Comparison of ENCODE assay signal across 12 cellular contexts in genomic region chrX:2628751-2629315, GRCh38.
DNase-seq lines count a peak whose midpoint lies in the region; ATAC-seq and TF ChIP-seq lines count a peak whose summit lies in the region.
"Had no signal": no experiment of that assay in that cellular context is flagged by ENCODE, and none has a peak within 500 bp of the region (broad histone marks: within the 10 kb centered on the region; RNA-seq: fewer than 3 reads in every experiment).

No MANE protein-coding gene starts in this region.

- no peak overlapping the region for H2BK15ac ChIP-seq in H9 (ENCODE audit: low read depth, low read length)

- H3K4me1 Mint-ChIP-seq in activated CD8-positive, alpha-beta T cell treated with anti-CD3 and anti-CD28 coated beads, Interleukin-2, amount 10 ng/mL, durations not matched to agents 7 days and 5 days (ENCODE audit: low read depth) = peaks cover 56% of the 10 kb centered on the region
- H3K4me1 Mint-ChIP-seq in mesothelial cell of epicardium = no peaks in the 10 kb centered on the region
- H3K4me1 Mint-ChIP-seq in H9 = 0 out of 4 replicates have a peak, but pooled peaks cover 0 to 2% of the 10 kb centered on the region in 2 experiments

- peak; percentile 48 for DNase-seq in HT1080 (ENCODE audit: low read depth)
- peak; percentile 52 for DNase-seq in activated CD8-positive, alpha-beta T cell treated with anti-CD3 and anti-CD28 coated beads, Interleukin-2, amount 10 ng/mL, durations not matched to agents 7 days and 5 days
- DNase-seq in mesothelial cell of epicardium (ENCODE audit: low spot score in 2 of 2, unreplicated experiment in 2 of 2) = no peak
- DNase-seq in NK-92 (lab: John Stamatoyannopoulos, UW; ENCODE audit: unreplicated experiment) = no peak
- no peak for DNase-seq in NCI-H1436 (lab: John Stamatoyannopoulos, UW)
- DNase-seq in RWPE1 (ENCODE audit: low spot score) = no peak
- no peak for DNase-seq in H9
- DNase-seq: activated CD4-positive, alpha-beta T cell treated with anti-CD3 and anti-CD28 coated beads for 48 hours; Right ventricle myocardium superior had no signal

- H2BK12ac ChIP-seq in H9 (ENCODE audit: insufficient read length, low read depth, low read length) = no peak overlapping the region

- H4K8ac ChIP-seq in H9 (replicated peaks; ENCODE audit: insufficient read length, low read depth, low read length) = no peak overlapping the region

- no peaks in the 10 kb centered on the region for H3K27me3 Mint-ChIP-seq in activated CD8-positive, alpha-beta T cell treated with anti-CD3 and anti-CD28 coated beads, Interleukin-2, amount 10 ng/mL, durations not matched to agents 7 days and 5 days (ENCODE audit: low read depth)
- H3K27me3 Mint-ChIP-seq in mesothelial cell of epicardium (ENCODE audit: low read depth) = no peaks in the 10 kb centered on the region
- H3K27me3 Mint-ChIP-seq in H9 (ENCODE audit: low read depth) = no peaks in the 10 kb centered on the region

- POLR2A ChIA-PET in activated CD8-positive, alpha-beta T cell treated with anti-CD3 and anti-CD28 coated beads, Interleukin-2, amount 10 ng/mL, durations not matched to agents 7 days and 5 days (lab: Charles Lee) = no interaction called here
- POLR2A ChIA-PET in RWPE1 (lab: Yijun Ruan, JAX; ENCODE audit: low non-redundant PET) = no interaction called here

- no peaks in the 10 kb centered on the region for H3K23me2 ChIP-seq in H9 (ENCODE audit: insufficient read length, low read depth, low read length, poor library complexity, severe bottlenecking)

- no peaks in the 10 kb centered on the region for H3K79me2 ChIP-seq in H9 (ENCODE audit: insufficient read depth, low read length)

- H3K9me3 Mint-ChIP-seq in activated CD8-positive, alpha-beta T cell treated with anti-CD3 and anti-CD28 coated beads, Interleukin-2, amount 10 ng/mL, durations not matched to agents 7 days and 5 days (ENCODE audit: insufficient read depth) = peaks cover 41% of the 10 kb centered on the region
- H3K9me3 Mint-ChIP-seq in mesothelial cell of epicardium (peaks cover 40% of the 10 kb centered on the region), H9 (no peaks in the 10 kb centered on the region)

- peaks cover 85% of the 10 kb centered on the region for H3K36me3 Mint-ChIP-seq in activated CD8-positive, alpha-beta T cell treated with anti-CD3 and anti-CD28 coated beads, Interleukin-2, amount 10 ng/mL, durations not matched to agents 7 days and 5 days (ENCODE audit: low read depth)
- H3K36me3 Mint-ChIP-seq in mesothelial cell of epicardium = peaks cover 67% of the 10 kb centered on the region
- H3K36me3 Mint-ChIP-seq in H9 (ENCODE audit: insufficient read depth in 1 of 3, low read depth in 3 of 3) = peaks cover 54 to 88% (median 87%) of the 10 kb centered on the region in 3 experiments

- H2AK5ac ChIP-seq in H9 (ENCODE audit: insufficient read length, low read length) = no peak overlapping the region

- no peak overlapping the region for H3T11ph ChIP-seq in H9 (ENCODE audit: low read length)

- no peaks in the 10 kb centered on the region for H3K79me1 ChIP-seq in H9 (ENCODE audit: insufficient read depth, low read depth, low read length, poor library complexity, severe bottlenecking)

- H3K4me3 Mint-ChIP-seq in activated CD8-positive, alpha-beta T cell treated with anti-CD3 and anti-CD28 coated beads, Interleukin-2, amount 10 ng/mL, durations not matched to agents 7 days and 5 days = no peak overlapping the region
- no peak overlapping the region for H3K4me3 Mint-ChIP-seq in mesothelial cell of epicardium
- H3K4me3 Mint-ChIP-seq in H9 = no peak overlapping the region

- H3K9ac ChIP-seq in BLaER1 (no peak overlapping the region), H9 (ENCODE audit: extremely low read depth, insufficient read length, low read length) (no peak overlapping the region)

- ATAC-seq in activated CD8-positive, alpha-beta T cell treated with anti-CD3 and anti-CD28 coated beads, Interleukin-2, amount 10 ng/mL, durations not matched to agents 7 days and 5 days = peak; percentile 49

- H3K4ac ChIP-seq in H9 (ENCODE audit: low read depth, low read length) = no peak overlapping the region

- no peak overlapping the region for H3K56ac ChIP-seq in H9 (ENCODE audit: insufficient read length, low read depth, low read length)

- H3K4me1 ChIP-seq in BLaER1 (peaks cover 27% of the 10 kb centered on the region), H9 (ENCODE audit: insufficient read depth, low read length) (no peaks in the 10 kb centered on the region)
- H3K4me1 ChIP-seq: prostate gland, vagina had no signal

- no peak overlapping the region for H3K23ac ChIP-seq in H9 (ENCODE audit: insufficient read length, low read depth, low read length)

- no peaks in the 10 kb centered on the region for H3K27me3 ChIP-seq in BLaER1
- H3K27me3 ChIP-seq in H9 (ENCODE audit: insufficient read depth, low read length) = no peaks in the 10 kb centered on the region
- H3K27me3 ChIP-seq: vagina had no signal

- H4K91ac ChIP-seq in H9 (ENCODE audit: insufficient read length, low read depth, low read length) = no peak overlapping the region

- no peak overlapping the region for H3K18ac ChIP-seq in H9 (ENCODE audit: insufficient read length, low read depth, low read length)

- peak overlapping the region; percentile 38 for H3K4me3 ChIP-seq in BLaER1
- H3K4me3 ChIP-seq: prostate gland, vagina had no signal

- H3K36me3 ChIP-seq in BLaER1 = peaks cover 41% of the 10 kb centered on the region
- H3K36me3 ChIP-seq: prostate gland had no signal

- no peak overlapping the region for H2BK20ac ChIP-seq in H9 (ENCODE audit: low read depth, low read length, poor library complexity, severe bottlenecking)

- H3K4me2 ChIP-seq in BLaER1 (peak overlapping the region; percentile 28), H9 (ENCODE audit: insufficient read depth, insufficient read length, low read length) (no peak overlapping the region)

- no peak overlapping the region for H4K5ac ChIP-seq in H9 (ENCODE audit: insufficient read length, low read depth, low read length)

- WGBS in H9 (ENCODE audit: extremely low coverage, insufficient read length, low lambda C conversion rate) = no CpG with 5 or more reads among the region's 2 CpGs

- H3K27ac ChIP-seq in BLaER1 (peak overlapping the region; percentile 81), RWPE1 (no peak overlapping the region), H9 (ENCODE audit: insufficient read length, low read depth, low read length) (no peak overlapping the region)
- H3K27ac ChIP-seq: prostate gland, vagina had no signal

- no peak overlapping the region for H2BK5ac ChIP-seq in H9 (ENCODE audit: insufficient read length, low read length)

- H2BK120ac ChIP-seq in H9 (ENCODE audit: low read depth, low read length, poor library complexity, severe bottlenecking) = no peak overlapping the region

- peaks cover 35% of the 10 kb centered on the region for H3K9me3 ChIP-seq in BLaER1
- no peaks in the 10 kb centered on the region for H3K9me3 ChIP-seq in H9 (ENCODE audit: control insufficient read depth, low read depth, low read length)
- H3K9me3 ChIP-seq: prostate gland, vagina had no signal

- peak overlapping the region; percentile 96 for H3K27ac Mint-ChIP-seq in activated CD8-positive, alpha-beta T cell treated with anti-CD3 and anti-CD28 coated beads, Interleukin-2, amount 10 ng/mL, durations not matched to agents 7 days and 5 days
- H3K27ac Mint-ChIP-seq in mesothelial cell of epicardium = peak overlapping the region; percentile 26
- H3K27ac Mint-ChIP-seq in H9 = peak overlapping the region in 1 of 3 experiments; percentile 21; a peak in 1 of 7 replicates

- no peak overlapping the region for H2AFZ ChIP-seq in H9 (ENCODE audit: low read length)

- TF ChIP-seq CTCF in mesothelial cell of epicardium (IDR thresholded peaks at IDR 0.05; ENCODE audit: unreplicated experiment) (no peak), RWPE1 (conservative IDR thresholded peaks at IDR 0.05; ENCODE audit: low read depth) (no peak), H9 (conservative IDR thresholded peaks at IDR 0.05) (no peak)

- H4K20me1 ChIP-seq in BLaER1 (no peaks in the 10 kb centered on the region), H9 (ENCODE audit: control insufficient read depth, insufficient read depth, insufficient read length) (no peaks in the 10 kb centered on the region)

- no peak overlapping the region for H3K14ac ChIP-seq in H9 (ENCODE audit: insufficient read depth, low read length)

- CTCF ChIA-PET in activated CD8-positive, alpha-beta T cell treated with anti-CD3 and anti-CD28 coated beads, Interleukin-2, amount 10 ng/mL, durations not matched to agents 7 days and 5 days (lab: Charles Lee) = no interaction called here
- CTCF ChIA-PET in RWPE1 (lab: Yijun Ruan, JAX) = no interaction called here

Comparison
In these comparisons a context has a peak if more than half of its experiments do, and no peak if none do; other contexts are left out.
1. DNase-seq: peak in HT1080 (single experiment) and activated CD8-positive, alpha-beta T cell treated with anti-CD3 and anti-CD28 coated beads, Interleukin-2, amount 10 ng/mL, durations not matched to agents 7 days and 5 days (single experiment); none in mesothelial cell of epicardium (0 of 2), NK-92 (single experiment), NCI-H1436 (single experiment), RWPE1 (single experiment) and H9 (single experiment).